Comparison of ENCODE assay signal across 9 cellular contexts in genomic region chr4:142984871-142985585, GRCh38.
DNase-seq lines count a peak whose midpoint lies in the region; ATAC-seq, FAIRE-seq and TF ChIP-seq lines count a peak whose summit lies in the region.
"Had no signal": no experiment of that assay in that cellular context is flagged by ENCODE, and none has a peak within 500 bp of the region (broad histone marks: within the 10 kb centered on the region; RNA-seq: fewer than 3 reads in every experiment).

No MANE protein-coding gene starts in this region.

- no peak overlapping the region for H3K18ac ChIP-seq in H1 (ENCODE audit: extremely low read depth, low read length)
- no peak overlapping the region for H3K18ac ChIP-seq in trophoblast cell (ENCODE audit: low read length)

- TF ChIP-seq RAD21 in H1 (IDR thresholded peaks at IDR 0.05 in 1 of 2, conservative IDR thresholded peaks at IDR 0.05 in 1 of 2; ENCODE audit: low read depth in 2 of 2, low read length in 2 of 2), result peak; percentile 65 to 76

- no peaks in the 10 kb centered on the region for H3K23me2 ChIP-seq in H1 (ENCODE audit: low read depth, low read length)

- CTCF ChIA-PET in H1 (lab: Charles Lee; ENCODE audit: partially characterized antibody), result interaction anchor here (0.6 to 1.7 kb wide), 19 partner anchors 10 to 963 kb away, joined by 3 to 7 read pairs (median 3); no protein-coding TSS in a partner anchor

- no peaks in the 10 kb centered on the region for H4K20me1 ChIP-seq in H1 (replicated peaks in 1 of 2; ENCODE audit: control insufficient read depth in 1 of 2, insufficient read depth in 2 of 2, low read length in 2 of 2)

- TF ChIP-seq POLR2A in H1 (IDR thresholded peaks at IDR 0.05; ENCODE audit: control extremely low read depth in 1 of 2, low read depth in 2 of 2, low read length in 2 of 2) (no peak), gastroesophageal sphincter (IDR thresholded peaks at IDR 0.05) (no peak)

- H4K91ac ChIP-seq in H1 (replicated peaks; ENCODE audit: insufficient read length, low read length), result no peak overlapping the region
- no peak overlapping the region for H4K91ac ChIP-seq in trophoblast cell (ENCODE audit: low read depth, low read length)

- no peak overlapping the region for H3K23ac ChIP-seq in H1 (ENCODE audit: insufficient read length)
- H3K23ac ChIP-seq in trophoblast cell (ENCODE audit: low read length), result no peak overlapping the region

- H3K4me1 ChIP-seq in H1 (replicated peaks in 1 of 4; ENCODE audit: control insufficient read depth in 3 of 4, insufficient read depth in 4 of 4, low read length in 3 of 4) (peaks cover 0 to 5% (median 2%) of the 10 kb centered on the region in 4 experiments; a peak in 3 of 7 replicates), trophoblast cell (ENCODE audit: control insufficient read depth in 1 of 2, insufficient read depth in 2 of 2, low read length in 2 of 2) (no peaks in the 10 kb centered on the region), gastroesophageal sphincter (no peaks in the 10 kb centered on the region)

- H3K27me3 ChIP-seq in H1 (replicated peaks in 1 of 4; ENCODE audit: control insufficient read depth in 3 of 4, extremely low read depth in 1 of 4, insufficient read depth in 3 of 4, low read length in 3 of 4) (no peaks in the 10 kb centered on the region), trophoblast cell (ENCODE audit: insufficient read depth, low read length) (no peaks in the 10 kb centered on the region), gastroesophageal sphincter (no peaks in the 10 kb centered on the region)

- H3K9ac ChIP-seq in H1 (replicated peaks in 1 of 4; ENCODE audit: extremely low read depth in 1 of 4, low read depth in 3 of 4, low read length in 3 of 4), result no peak overlapping the region
- H3K9ac ChIP-seq in trophoblast cell (ENCODE audit: low read length), result no peak overlapping the region

- no peak for DNase-seq in GM12864 (ENCODE audit: low read depth)
- DNase-seq in NCI-H446 treated with DMSO at 0.1 percent for 48 hours (lab: John Stamatoyannopoulos, UW), result peak; percentile 4
- peak; percentile 15 to 48 for DNase-seq in H1 (ENCODE audit: low read depth in 1 of 2, low spot score in 2 of 2)
- DNase-seq in trophoblast cell, result peak; percentile 5 to 62
- no peak for DNase-seq in pons (ENCODE audit: low spot score)
- DNase-seq in NCI-H2029 (lab: John Stamatoyannopoulos, UW), result no peak
- DNase-seq: activated effector memory CD4-positive, alpha-beta T cell treated with anti-CD3 and anti-CD28 coated beads, Interleukin-2, amount 50 U/mL, for 16 hours had no signal

- no peak overlapping the region for H2BK5ac ChIP-seq in H1 (ENCODE audit: low read depth, low read length)
- H2BK5ac ChIP-seq in trophoblast cell (ENCODE audit: low read depth, low read length, poor library complexity), result no peak overlapping the region

- H2BK20ac ChIP-seq in H1 (ENCODE audit: low read length), result no peak overlapping the region

- H4K8ac ChIP-seq in H1 (ENCODE audit: extremely low read depth, insufficient read depth, low read length), result no peak overlapping the region
- H4K8ac ChIP-seq in trophoblast cell (ENCODE audit: low read depth, low read length), result no peak overlapping the region

- H3K14ac ChIP-seq in H1 (ENCODE audit: insufficient read length) (no peak overlapping the region), trophoblast cell (ENCODE audit: low read length) (no peak overlapping the region)

- H3K79me2 ChIP-seq in H1 (ENCODE audit: control insufficient read depth in 1 of 2, insufficient read depth in 2 of 2, low read length in 2 of 2) (no peaks in the 10 kb centered on the region), trophoblast cell (ENCODE audit: control insufficient read depth, insufficient read depth, low read length, poor library complexity) (no peaks in the 10 kb centered on the region)

- H3K27ac ChIP-seq in H1 (ENCODE audit: low read depth, low read length) (no peak overlapping the region), trophoblast cell (ENCODE audit: low read depth, low read length) (no peak overlapping the region), gastroesophageal sphincter (no peak overlapping the region)

- H2BK12ac ChIP-seq in H1 (ENCODE audit: low read depth, low read length), result no peak overlapping the region
- no peak overlapping the region for H2BK12ac ChIP-seq in trophoblast cell (ENCODE audit: low read length)

- POLR2A ChIA-PET in H1 (lab: Charles Lee; ENCODE audit: partially characterized antibody), result interaction anchor here (0.6 to 1.2 kb wide), 3 partner anchors 9 to 200 kb away, joined by 3 read pairs; partner anchors contain the start of gene USP38

- no peak overlapping the region for H2BK120ac ChIP-seq in H1 (replicated peaks; ENCODE audit: low read depth, low read length)
- no peak overlapping the region for H2BK120ac ChIP-seq in trophoblast cell (ENCODE audit: insufficient read depth, low read length, poor library complexity)

- H2BK15ac ChIP-seq in H1 (ENCODE audit: low read length), result no peak overlapping the region

- H4K5ac ChIP-seq in H1 (ENCODE audit: insufficient read length, low read depth, low read length), result no peak overlapping the region

- no peak for ATAC-seq in gastroesophageal sphincter

- 0 out of 4 replicates have a peak, but pooled peaks cover 0 to under 1% of the 10 kb centered on the region in 2 experiments for H3K9me3 ChIP-seq in H1 (ENCODE audit: insufficient read depth in 2 of 2, low read depth in 1 of 2, low read length in 1 of 2)
- H3K9me3 ChIP-seq in trophoblast cell (ENCODE audit: insufficient read depth, low read depth, low read length), result no peaks in the 10 kb centered on the region
- no peaks in the 10 kb centered on the region for H3K9me3 ChIP-seq in gastroesophageal sphincter

- H2AFZ ChIP-seq in H1 (ENCODE audit: low read length) (peak overlapping the region; percentile 55; the same call in 1 of the 2 replicates), trophoblast cell (ENCODE audit: insufficient read depth, low read length, poor library complexity) (no peak overlapping the region)

- H3K56ac ChIP-seq in H1 (replicated peaks; ENCODE audit: insufficient read length, low read depth, low read length), result peak overlapping the region; percentile 25

- peak; percentile 10 for TF ChIP-seq CTCF in GM12864 (IDR thresholded peaks at IDR 0.05; ENCODE audit: low read depth, low read length, missing control alignments)
- TF ChIP-seq CTCF in H1 (IDR thresholded peaks at IDR 0.05; ENCODE audit: control extremely low read depth in 1 of 3, insufficient read depth in 1 of 3, low read depth in 1 of 3, low read length in 3 of 3), result peak; percentile 9 to 67 (median 55)
- TF ChIP-seq CTCF in gastroesophageal sphincter (IDR thresholded peaks at IDR 0.05), result peak in 1 of 4 experiments; percentile 36

- no peak overlapping the region for H4K12ac ChIP-seq in trophoblast cell (ENCODE audit: low read depth, low read length)

- H3K4me2 ChIP-seq in H1 (ENCODE audit: insufficient read depth in 1 of 2, low read depth in 2 of 2, low read length in 2 of 2), result 0 out of 4 replicates have a peak overlapping the region, but pooled peaks of 1 of the 2 experiments have one; percentile 14
- H3K4me2 ChIP-seq in trophoblast cell (ENCODE audit: low read length), result no peak overlapping the region

- H3K79me1 ChIP-seq in H1 (ENCODE audit: low read depth, low read length) (no peaks in the 10 kb centered on the region), trophoblast cell (ENCODE audit: low read length) (no peaks in the 10 kb centered on the region)

- H3K4ac ChIP-seq in H1 (replicated peaks; ENCODE audit: insufficient read length, low read depth, low read length), result peak overlapping the region; percentile 78
- no peak overlapping the region for H3K4ac ChIP-seq in trophoblast cell (ENCODE audit: low read depth, low read length)

- TF ChIP-seq EP300 in H1 (IDR thresholded peaks at IDR 0.05; ENCODE audit: borderline replicate concordance in 1 of 2, low read depth in 2 of 2, low read length in 2 of 2) (no peak), gastroesophageal sphincter (IDR thresholded peaks at IDR 0.05) (no peak)

- WGBS in H1 (ENCODE audit: extremely low coverage in 1 of 2, insufficient coverage in 1 of 2, insufficient read length in 1 of 2, insufficient replicate concordance in 2 of 2, low coverage in 1 of 2, low lambda C conversion rate in 2 of 2, missing lambda C conversion rate in 1 of 2), 2 experiments, result 52% methylated on average over 3 of the region's 3 CpGs; no CpG with 5 or more reads in 1 of the 2 experiments
- WGBS in trophoblast cell (ENCODE audit: extremely low coverage, insufficient coverage, insufficient read length), result no CpG with 5 or more reads among the region's 3 CpGs
- WGBS in gastroesophageal sphincter (ENCODE audit: low coverage in 1 of 2), 2 donors, result no CpG with 5 or more reads among the region's 3 CpGs

- no peak overlapping the region for H3K4me3 ChIP-seq in GM12864 (ENCODE audit: low read depth, low read length)
- H3K4me3 ChIP-seq in H1 (ENCODE audit: extremely low read depth in 1 of 4, insufficient read depth in 2 of 4, low read depth in 3 of 4, low read length in 4 of 4), result no peak overlapping the region
- no peak overlapping the region for H3K4me3 ChIP-seq in trophoblast cell (ENCODE audit: low read depth, low read length)
- no peak overlapping the region for H3K4me3 ChIP-seq in gastroesophageal sphincter
- H3K4me3 ChIP-seq: lung had no signal

- FAIRE-seq in H1 (lab: Jason Lieb, UNC), result peak; percentile 62

- H2AK5ac ChIP-seq in H1 (ENCODE audit: low read depth, low read length) (no peak overlapping the region), trophoblast cell (ENCODE audit: low read length) (no peak overlapping the region)

- no peaks in the 10 kb centered on the region for H3K36me3 ChIP-seq in H1 (ENCODE audit: control insufficient read depth in 2 of 4, insufficient read depth in 4 of 4, low read length in 3 of 4)
- no peaks in the 10 kb centered on the region for H3K36me3 ChIP-seq in trophoblast cell (ENCODE audit: control insufficient read depth in 1 of 2, insufficient read depth in 2 of 2, low read length in 2 of 2)
- no peaks in the 10 kb centered on the region for H3K36me3 ChIP-seq in gastroesophageal sphincter

TF ChIP-seq in H1, 55 proteins besides CTCF, POLR2A, EP300 and RAD21 (continues in another document):
- TF ChIP-seq CHD1 (IDR thresholded peaks at IDR 0.05; ENCODE audit: low read depth, low read length) (no peak), CBX5 (IDR thresholded peaks at IDR 0.05; ENCODE audit: low read depth, low read length) (no peak), TBP (IDR thresholded peaks at IDR 0.05; ENCODE audit: low read depth, low read length) (no peak), EGR1 (IDR thresholded peaks at IDR 0.05; ENCODE audit: borderline replicate concordance, low read depth, low read length) (no peak), ATF3 (IDR thresholded peaks at IDR 0.05; ENCODE audit: insufficient read depth, low read depth, low read length) (no peak), RBBP5 (IDR thresholded peaks at IDR 0.05; ENCODE audit: borderline replicate concordance, low read depth, low read length) (no peak), TAF7 (optimal IDR thresholded peaks at IDR 0.05; ENCODE audit: borderline replicate concordance, low read depth, low read length) (no peak), SIRT6 (IDR thresholded peaks at IDR 0.05; ENCODE audit: low read length) (no peak), POU5F1 (IDR thresholded peaks at IDR 0.05; ENCODE audit: low read depth, low read length) (no peak)

Comparison
In these comparisons a context has a peak if more than half of its experiments do, and no peak if none do; other contexts are left out.
1. DNase-seq: peak in NCI-H446 treated with DMSO at 0.1 percent for 48 hours (single experiment), H1 (2 of 2) and trophoblast cell (2 of 2); none in GM12864 (single experiment), pons (single experiment) and NCI-H2029 (single experiment).